Comparison of ENCODE assay signal across 23 cellular contexts in genomic region chr10:82266438-82266837, GRCh38.
DNase-seq lines count a peak whose midpoint lies in the region; ATAC-seq and TF ChIP-seq lines count a peak whose summit lies in the region.
"Had no signal": no experiment of that assay in that cellular context is flagged by ENCODE, and none has a peak within 500 bp of the region (broad histone marks: within the 10 kb centered on the region; RNA-seq: fewer than 3 reads in every experiment).

No MANE protein-coding gene starts in this region.

- no peaks in the 10 kb centered on the region for H3K4me1 Mint-ChIP-seq in nephron progenitor cell
- H3K4me1 Mint-ChIP-seq: central memory CD8-positive, alpha-beta T cell; immature natural killer cell; stimulated activated memory B cell treated with anti-CD40 and anti-IgM and Interleukin-4, amounts not matched to agents 10 μg/mL and 1 μg/mL and 100 μg/mL, for 72 hours had no signal

- ATAC-seq in GM18520 (IDR thresholded peaks at IDR 0.05; ENCODE audit: unreplicated experiment) (no peak), esophagus mucosa (no peak)
- ATAC-seq: CD8-positive, alpha-beta T cell; HepG2; stimulated activated memory B cell treated with anti-CD40 and anti-IgM and Interleukin-4, amounts not matched to agents 10 μg/mL and 1 μg/mL and 100 μg/mL, for 72 hours had no signal

- dilution Hi-C loops in mammary epithelial cell (cut with HindIII; ENCODE audit: low sequenced_read_pairs) = no loop called here

- in situ Hi-C loops in mammary epithelial cell (cut with MboI; ENCODE audit: low sequenced_read_pairs in 2 of 2) = no loop called here

- H3K4me2 ChIP-seq in mammary epithelial cell (ENCODE audit: insufficient read depth, low read depth, low read length) = peak overlapping the region; percentile 46
- H3K4me2 ChIP-seq: neural progenitor cell had no signal

- no peaks in the 10 kb centered on the region for H3K36me3 Mint-ChIP-seq in nephron progenitor cell (ENCODE audit: low read depth)
- H3K36me3 Mint-ChIP-seq: CD8-positive, alpha-beta T cell; immature natural killer cell; neural progenitor cell; stimulated activated memory B cell treated with anti-CD40 and anti-IgM and Interleukin-4, amounts not matched to agents 10 μg/mL and 1 μg/mL and 100 μg/mL, for 72 hours had no signal

- no peaks in the 10 kb centered on the region for H3K27me3 ChIP-seq in mammary epithelial cell (ENCODE audit: insufficient read depth, low read length)
- H3K27me3 ChIP-seq: heart right ventricle, neural progenitor cell had no signal

- H3K27ac Mint-ChIP-seq in nephron progenitor cell = no peak overlapping the region
- H3K27ac Mint-ChIP-seq: CD8-positive, alpha-beta T cell; immature natural killer cell; neural progenitor cell; stimulated activated memory B cell treated with anti-CD40 and anti-IgM and Interleukin-4, amounts not matched to agents 10 μg/mL and 1 μg/mL and 100 μg/mL, for 72 hours had no signal

- H3K4me3 ChIP-seq in mammary epithelial cell (replicated peaks in 1 of 3; ENCODE audit: insufficient read depth in 1 of 3, low read depth in 2 of 3, low read length in 3 of 3) (no peak overlapping the region), fibroblast of villous mesenchyme (ENCODE audit: low read depth, low read length) (no peak overlapping the region)
- H3K4me3 ChIP-seq: heart right ventricle, neural progenitor cell had no signal

- DNase-seq in HS-5 (ENCODE audit: low read depth) = peak; percentile 55
- DNase-seq in mammary epithelial cell = peak; percentile 96
- peak; percentile 45 for DNase-seq in fibroblast of villous mesenchyme (ENCODE audit: low read depth)
- DNase-seq in renal cortical epithelial cell (ENCODE audit: low read depth) = peak; percentile 86
- DNase-seq in globus pallidus (ENCODE audit: low spot score) = no peak
- DNase-seq in nephron progenitor cell = no peak
- DNase-seq: activated CD4-positive, alpha-beta T cell treated with anti-CD3 and anti-CD28 coated beads for 1 hour; activated gamma-delta T cell treated with Interleukin-2 at 50 U/mL for 16 hours; activated T-cell treated with anti-CD3 and anti-CD28 coated beads, Interleukin-2, amount 50 U/mL, for 1 hour; CD8-positive, alpha-beta T cell; heart right ventricle; immature natural killer cell; NCI-H1092 treated with DMSO at 0.1 percent for 48 hours; NCI-H2029 treated with DMSO at 0.1 percent for 48 hours; OCI-M1; Right ventricle myocardium superior; small intestine had no signal

- TF ChIP-seq CTCF in mammary epithelial cell (conservative IDR thresholded peaks at IDR 0.05 in 1 of 2, IDR thresholded peaks at IDR 0.05 in 1 of 2; ENCODE audit: extremely low read depth in 1 of 2, insufficient read depth in 1 of 2, low read depth in 1 of 2, low read length in 2 of 2) (no peak), fibroblast of villous mesenchyme (IDR thresholded peaks at IDR 0.05; ENCODE audit: insufficient read depth, low read depth, low read length) (no peak), nephron progenitor cell (IDR thresholded peaks at IDR 0.05) (no peak)

- no peak overlapping the region for H3K9ac ChIP-seq in mammary epithelial cell (ENCODE audit: insufficient read depth, low read length)
- H3K9ac ChIP-seq: neural progenitor cell had no signal

- peak overlapping the region; percentile 71 for H3K27ac ChIP-seq in mammary epithelial cell (ENCODE audit: insufficient read depth, low read depth, low read length)
- H3K27ac ChIP-seq: heart right ventricle, neural progenitor cell had no signal

- no peaks in the 10 kb centered on the region for H3K36me3 ChIP-seq in mammary epithelial cell (ENCODE audit: insufficient read depth, low read length)
- H3K36me3 ChIP-seq: heart right ventricle, neural progenitor cell had no signal

- no TSS peak for BruUV-seq in mammary epithelial cell (replicated peaks; lab: Mats Ljungman, UMichigan)

- H4K20me1 ChIP-seq in mammary epithelial cell (ENCODE audit: insufficient read depth, low read length) = no peaks in the 10 kb centered on the region

- H3K79me2 ChIP-seq in mammary epithelial cell (ENCODE audit: insufficient read depth, low read length) = no peaks in the 10 kb centered on the region

- intact Hi-C loops in mammary epithelial cell (cut with micrococcal nuclease) = no loop called here

- CTCF ChIA-PET in mammary epithelial cell (lab: Charles Lee; ENCODE audit: low non-redundant PET) = interaction anchor here (0.7 kb wide), 1 partner anchor 1604 kb away, joined by 5 read pairs; no protein-coding TSS in a partner anchor

- no peaks in the 10 kb centered on the region for H3K27me3 Mint-ChIP-seq in nephron progenitor cell (ENCODE audit: low read depth, poor library complexity)
- H3K27me3 Mint-ChIP-seq: central memory CD8-positive, alpha-beta T cell; stimulated activated memory B cell treated with anti-CD40 and anti-IgM and Interleukin-4, amounts not matched to agents 10 μg/mL and 1 μg/mL and 100 μg/mL, for 72 hours had no signal

- no peaks in the 10 kb centered on the region for H3K9me3 Mint-ChIP-seq in nephron progenitor cell
- H3K9me3 Mint-ChIP-seq: neural progenitor cell had no signal

- H2AFZ ChIP-seq in mammary epithelial cell (ENCODE audit: low read depth, low read length) = peak overlapping the region; percentile 3
- H2AFZ ChIP-seq: neural progenitor cell had no signal

- H3K9me3 ChIP-seq in mammary epithelial cell (replicated peaks; ENCODE audit: insufficient read depth, low read length) = no peaks in the 10 kb centered on the region
- H3K9me3 ChIP-seq: heart right ventricle had no signal

- no peak overlapping the region for H3K4me3 Mint-ChIP-seq in nephron progenitor cell
- H3K4me3 Mint-ChIP-seq: CD8-positive, alpha-beta T cell; central memory CD8-positive, alpha-beta T cell; immature natural killer cell; neural progenitor cell; stimulated activated memory B cell treated with anti-CD40 and anti-IgM and Interleukin-4, amounts not matched to agents 10 μg/mL and 1 μg/mL and 100 μg/mL, for 72 hours had no signal

- WGBS in mammary epithelial cell (ENCODE audit: low coverage, missing lambda C conversion rate) = 0% methylated on average over 1 of the region's 1 CpG

- H3K4me1 ChIP-seq in mammary epithelial cell (ENCODE audit: insufficient read depth, low read length) = peaks cover 33% of the 10 kb centered on the region
- H3K4me1 ChIP-seq: heart right ventricle, neural progenitor cell had no signal

Comparison
In these comparisons a context has a peak if more than half of its experiments do, and no peak if none do; other contexts are left out.
1. DNase-seq: peak in HS-5 (single experiment), mammary epithelial cell (single experiment), fibroblast of villous mesenchyme (single experiment) and renal cortical epithelial cell (single experiment); none in globus pallidus (single experiment) and nephron progenitor cell (single experiment).